ENCODE assay signal across 1 cellular context in the genomic region with DNA sequence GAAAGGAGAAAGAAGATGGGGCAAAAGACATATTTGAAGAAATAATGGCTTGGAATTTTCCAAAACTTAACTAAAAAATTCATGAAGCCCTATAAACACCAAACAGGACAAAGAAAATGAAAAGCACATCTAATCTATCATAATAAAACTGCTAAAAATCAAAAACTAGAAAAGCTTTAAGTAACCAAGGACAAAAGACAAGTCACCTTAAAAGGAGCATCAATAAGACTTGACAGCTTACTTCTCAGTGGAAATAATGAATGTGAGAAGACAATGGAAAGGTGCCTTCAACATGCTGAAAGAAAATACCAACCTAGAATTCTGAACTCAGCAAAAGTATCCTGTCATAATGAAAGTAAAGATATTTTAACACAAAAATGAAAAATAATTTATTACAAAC.
TF ChIP-seq lines count a peak whose summit lies in the region.

No MANE protein-coding gene starts in this region.

TF ChIP-seq in HEK293, 187 proteins besides CTCF, POLR2A, EP300 and RAD21 (continued from another document):
- TF ChIP-seq SCRT1 (tag by site-specific recombination; IDR thresholded peaks at IDR 0.05; ENCODE audit: borderline replicate concordance) (no peak), ZNF239 (tag by site-specific recombination; IDR thresholded peaks at IDR 0.05) (no peak), ZNF510 (tag by site-specific recombination; IDR thresholded peaks at IDR 0.05; ENCODE audit: insufficient replicate concordance) (peak; percentile 29), MEIS1 (CRISPR knock-in tag; IDR thresholded peaks at IDR 0.05; ENCODE audit: borderline replicate concordance) (no peak), ZNF571 (tag by site-specific recombination; IDR thresholded peaks at IDR 0.05) (no peak), ZNF558 (tag by site-specific recombination; IDR thresholded peaks at IDR 0.05) (peak; percentile 72; the same call in 1 of the 2 replicates), SP7 (tag by site-specific recombination; IDR thresholded peaks at IDR 0.05) (peak; percentile 42; the same call in 1 of the 2 replicates), ZNF10 (tag by site-specific recombination; IDR thresholded peaks at IDR 0.05) (peak; percentile 70; the same call in 1 of the 2 replicates), ZNF335 (tag by site-specific recombination; conservative IDR thresholded peaks at IDR 0.05) (no peak), ZNF48 (tag by site-specific recombination; IDR thresholded peaks at IDR 0.05) (no peak), ZBTB7A (tag by site-specific recombination; IDR thresholded peaks at IDR 0.05; ENCODE audit: low read depth) (no peak), ZNF529 (tag by site-specific recombination; IDR thresholded peaks at IDR 0.05; ENCODE audit: insufficient replicate concordance) (peak; percentile 73), ZNF626 (tag by site-specific recombination; IDR thresholded peaks at IDR 0.05) (peak; percentile 99), SETDB1 (IDR thresholded peaks at IDR 0.05; ENCODE audit: insufficient read length, low read length) (peak; percentile 97), ZNF549 (tag by site-specific recombination; IDR thresholded peaks at IDR 0.05) (peak; percentile 65), ZNF501 (tag by site-specific recombination; IDR thresholded peaks at IDR 0.05) (0 out of 2 replicates have a peak, but pooled peaks have one; percentile 29), ZNF843 (tag by site-specific recombination; IDR thresholded peaks at IDR 0.05) (no peak)
- TF ChIP-seq, protein P1, sequence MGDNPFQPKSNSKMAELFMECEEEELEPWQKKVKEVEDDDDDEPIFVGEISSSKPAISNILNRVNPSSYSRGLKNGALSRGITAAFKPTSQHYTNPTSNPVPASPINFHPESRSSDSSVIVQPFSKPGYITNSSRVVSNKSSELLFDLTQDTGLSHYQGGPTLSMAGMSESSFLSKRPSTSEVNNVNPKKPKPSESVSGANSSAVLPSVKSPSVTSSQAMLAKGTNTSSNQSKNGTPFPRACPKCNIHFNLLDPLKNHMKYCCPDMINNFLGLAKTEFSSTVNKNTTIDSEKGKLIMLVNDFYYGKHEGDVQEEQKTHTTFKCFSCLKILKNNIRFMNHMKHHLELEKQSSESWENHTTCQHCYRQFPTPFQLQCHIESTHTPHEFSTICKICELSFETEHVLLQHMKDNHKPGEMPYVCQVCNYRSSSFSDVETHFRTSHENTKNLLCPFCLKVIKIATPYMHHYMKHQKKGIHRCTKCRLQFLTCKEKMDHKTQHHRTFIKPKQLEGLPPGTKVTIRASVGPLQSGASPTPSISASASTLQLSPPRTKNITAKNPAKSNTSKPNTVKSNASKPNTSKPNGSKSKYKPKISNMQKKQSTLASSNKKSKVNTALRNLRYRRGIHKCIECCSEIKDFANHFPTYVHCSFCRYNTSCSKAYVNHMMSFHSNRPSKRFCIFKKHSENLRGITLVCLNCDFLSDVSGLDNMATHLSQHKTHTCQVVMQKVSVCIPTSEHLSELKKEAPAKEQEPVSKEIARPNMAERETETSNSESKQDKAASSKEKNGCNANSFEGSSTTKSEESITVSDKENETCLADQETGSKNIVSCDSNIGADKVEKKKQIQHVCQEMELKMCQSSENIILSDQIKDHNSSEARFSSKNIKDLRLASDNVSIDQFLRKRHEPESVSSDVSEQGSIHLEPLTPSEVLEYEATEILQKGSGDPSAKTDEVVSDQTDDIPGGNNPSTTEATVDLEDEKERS (tag by site-specific recombination; IDR thresholded peaks at IDR 0.05): peak; percentile 97
- TF ChIP-seq, protein P2, sequence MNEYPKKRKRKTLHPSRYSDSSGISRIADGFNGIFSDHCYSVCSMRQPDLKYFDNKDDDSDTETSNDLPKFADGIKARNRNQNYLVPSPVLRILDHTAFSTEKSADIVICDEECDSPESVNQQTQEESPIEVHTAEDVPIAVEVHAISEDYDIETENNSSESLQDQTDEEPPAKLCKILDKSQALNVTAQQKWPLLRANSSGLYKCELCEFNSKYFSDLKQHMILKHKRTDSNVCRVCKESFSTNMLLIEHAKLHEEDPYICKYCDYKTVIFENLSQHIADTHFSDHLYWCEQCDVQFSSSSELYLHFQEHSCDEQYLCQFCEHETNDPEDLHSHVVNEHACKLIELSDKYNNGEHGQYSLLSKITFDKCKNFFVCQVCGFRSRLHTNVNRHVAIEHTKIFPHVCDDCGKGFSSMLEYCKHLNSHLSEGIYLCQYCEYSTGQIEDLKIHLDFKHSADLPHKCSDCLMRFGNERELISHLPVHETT (tag by site-specific recombination; IDR thresholded peaks at IDR 0.05): peak; percentile 63; the same call in 1 of the 2 replicates
TF ChIP-seq in HEK293: peak in this region for 21.
